30 cellular contexts compared by ENCODE assay signal in genomic region chr10:75679546-75679945, GRCh38.
"Had no signal": no experiment of that assay in that cellular context is flagged by ENCODE, and none has a peak within 500 bp of the region (broad histone marks: within the 10 kb centered on the region; RNA-seq: fewer than 3 reads in every experiment).

No MANE protein-coding gene starts in this region.

- H3K4me3 ChIP-seq: ascending aorta, gastrocnemius medialis, left ventricle myocardium inferior, right lobe of liver, upper lobe of left lung, vagina had no signal

- H3K36me3 ChIP-seq: ascending aorta, brain microvascular endothelial cell, gastrocnemius medialis, left ventricle myocardium inferior, neutrophil, right lobe of liver, upper lobe of left lung, vagina had no signal

- DNase-seq: activated CD4-positive, alpha-beta T cell treated with anti-CD3 and anti-CD28 coated beads for 4 hours; activated CD4-positive, alpha-beta T cell treated with anti-CD3 and anti-CD28 coated beads, Interleukin-2, amount 50 U/mL, for 4 hours; activated CD8-positive, alpha-beta memory T cell treated with anti-CD3 and anti-CD28 coated beads for 24 hours; activated CD8-positive, alpha-beta memory T cell treated with anti-CD3 and anti-CD28 coated beads, Interleukin-2, amount 50 U/mL, for 4 hours; activated effector memory CD4-positive, alpha-beta T cell treated with anti-CD3 and anti-CD28 coated beads, Interleukin-2, amount 50 U/mL, for 16 hours; activated naive CD4-positive, alpha-beta T cell treated with anti-CD3 and anti-CD28 coated beads for 36 hours; activated naive CD8-positive, alpha-beta T cell treated with anti-CD3 and anti-CD28 coated beads for 36 hours; activated T-cell treated with anti-CD3 and anti-CD28 coated beads, Interleukin-2, amount 50 U/mL, for 1 hour; brain microvascular endothelial cell; caudate nucleus; cortex of kidney; effector memory CD8-positive, alpha-beta T cell; erythroblast; gastrocnemius medialis; glutamatergic neuron; left ventricle myocardium inferior; naive B cell; nephron progenitor cell; right lobe of liver; small intestine; stimulated activated CD4-positive, alpha-beta T cell treated with anti-CD3 and anti-CD28 coated beads, Interleukin-4, amount 100 ng/mL, for 24 hours; stimulated activated CD8-positive, alpha-beta memory T cell treated with anti-CD3 and anti-CD28 coated beads, Interleukin-4, amount 100 ng/mL, for 48 hours; stimulated activated naive CD8-positive, alpha-beta T cell treated with anti-CD3 and anti-CD28 coated beads, Interleukin-15, amount 100 ng/mL, for 72 hours; substantia nigra; upper lobe of left lung had no signal

- H3K9me3 ChIP-seq: ascending aorta, gastrocnemius medialis, left ventricle myocardium inferior, neutrophil, right lobe of liver, upper lobe of left lung, vagina had no signal

- ATAC-seq: effector memory CD8-positive, alpha-beta T cell; gastrocnemius medialis; right lobe of liver; stimulated activated memory B cell treated with anti-CD40 and anti-IgM and Interleukin-4, amounts not matched to agents 10 μg/mL and 1 μg/mL and 100 μg/mL, for 72 hours; stimulated activated naive CD8-positive, alpha-beta T cell treated with anti-CD3 and anti-CD28 coated beads, Interleukin-15, amount 100 ng/mL, for 72 hours had no signal

- H3K4me1 ChIP-seq: gastrocnemius medialis, upper lobe of left lung had no signal

- H3K27ac ChIP-seq: ascending aorta, brain microvascular endothelial cell, gastrocnemius medialis, left ventricle myocardium inferior, neutrophil, right lobe of liver, upper lobe of left lung, vagina, VCaP had no signal

- H3K27me3 ChIP-seq: ascending aorta, brain microvascular endothelial cell, gastrocnemius medialis, neutrophil, right lobe of liver, upper lobe of left lung, vagina had no signal
